In the genomic region with DNA sequence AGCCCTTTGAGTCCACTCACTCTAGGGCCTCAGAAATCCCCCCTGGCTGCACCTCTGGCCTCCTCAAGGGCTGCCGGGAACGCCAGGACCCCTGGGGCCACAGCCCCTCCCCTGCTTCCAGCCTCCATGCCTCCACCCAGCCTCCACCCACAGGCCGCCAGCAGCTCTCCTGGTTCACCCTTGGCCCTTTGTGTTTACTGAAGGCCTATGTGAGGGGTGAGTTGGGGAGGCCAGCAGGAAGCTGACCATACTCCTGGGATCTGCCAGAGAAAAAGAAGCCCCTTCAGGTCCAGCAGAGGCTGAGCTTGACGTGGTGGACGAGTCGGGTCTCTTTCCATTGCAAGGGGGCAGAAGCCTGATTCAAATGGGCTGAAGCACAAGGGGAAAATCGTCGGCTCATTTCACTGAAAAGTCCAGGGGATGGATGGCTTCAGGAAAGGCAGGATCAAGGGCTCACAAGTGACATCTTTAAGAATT, we compare ENCODE assay signal across 1 cellular context.
TF ChIP-seq lines count a peak whose summit lies in the region.

No MANE protein-coding gene starts in this region.

TF ChIP-seq in HepG2, 621 proteins besides CTCF, POLR2A, EP300 and RAD21 (continues in another document):
- TF ChIP-seq RBFOX2 (IDR thresholded peaks at IDR 0.05; ENCODE audit: low read depth, low read length) (no peak), ZNF644 (CRISPR knock-in tag; IDR thresholded peaks at IDR 0.05; ENCODE audit: low read depth) (no peak), CENPX (CRISPR knock-in tag; IDR thresholded peaks at IDR 0.05) (no peak), ZFAT (CRISPR knock-in tag; conservative IDR thresholded peaks at IDR 0.05) (no peak), GABPA (IDR thresholded peaks at IDR 0.05; ENCODE audit: low read depth, low read length) (no peak), GABPA (CRISPR knock-in tag; IDR thresholded peaks at IDR 0.05; ENCODE audit: low read depth) (no peak), ZBTB7B (CRISPR knock-in tag; IDR thresholded peaks at IDR 0.05) (peak; percentile 48; the same call in 1 of the 2 replicates), ZNF746 (CRISPR knock-in tag; IDR thresholded peaks at IDR 0.05) (no peak), NKX3-1 (CRISPR knock-in tag; IDR thresholded peaks at IDR 0.05) (no peak), NR2F2 (IDR thresholded peaks at IDR 0.05; ENCODE audit: borderline replicate concordance, low read depth) (no peak), SETDB1 (CRISPR knock-in tag; IDR thresholded peaks at IDR 0.05; ENCODE audit: borderline replicate concordance) (no peak), ZFX (CRISPR knock-in tag; IDR thresholded peaks at IDR 0.05; ENCODE audit: low read depth) (peak; percentile 59; the same call in 1 of the 2 replicates), FOXM1 (CRISPR knock-in tag; IDR thresholded peaks at IDR 0.05) (no peak), RFX5 (IDR thresholded peaks at IDR 0.05; ENCODE audit: low read depth, low read length) (no peak), PHF20 (CRISPR knock-in tag; IDR thresholded peaks at IDR 0.05) (no peak), FOXA1 (IDR thresholded peaks at IDR 0.05) (no peak), FOXA1 (CRISPR knock-in tag; IDR thresholded peaks at IDR 0.05) (0 out of 2 replicates have a peak, but pooled peaks have one; percentile 28), CCAR2 (optimal IDR thresholded peaks at IDR 0.05; ENCODE audit: low read depth, low read length) (no peak), SNAPC2 (CRISPR knock-in tag; IDR thresholded peaks at IDR 0.05) (no peak), DNMT3B (CRISPR knock-in tag; conservative IDR thresholded peaks at IDR 0.05) (no peak), THAP11 (CRISPR knock-in tag; IDR thresholded peaks at IDR 0.05) (no peak)
- TF ChIP-seq, protein P1, sequence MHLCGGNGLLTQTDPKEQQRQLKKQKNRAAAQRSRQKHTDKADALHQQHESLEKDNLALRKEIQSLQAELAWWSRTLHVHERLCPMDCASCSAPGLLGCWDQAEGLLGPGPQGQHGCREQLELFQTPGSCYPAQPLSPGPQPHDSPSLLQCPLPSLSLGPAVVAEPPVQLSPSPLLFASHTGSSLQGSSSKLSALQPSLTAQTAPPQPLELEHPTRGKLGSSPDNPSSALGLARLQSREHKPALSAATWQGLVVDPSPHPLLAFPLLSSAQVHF (CRISPR knock-in tag; IDR thresholded peaks at IDR 0.05), result no peak
- TF ChIP-seq, protein P2, sequence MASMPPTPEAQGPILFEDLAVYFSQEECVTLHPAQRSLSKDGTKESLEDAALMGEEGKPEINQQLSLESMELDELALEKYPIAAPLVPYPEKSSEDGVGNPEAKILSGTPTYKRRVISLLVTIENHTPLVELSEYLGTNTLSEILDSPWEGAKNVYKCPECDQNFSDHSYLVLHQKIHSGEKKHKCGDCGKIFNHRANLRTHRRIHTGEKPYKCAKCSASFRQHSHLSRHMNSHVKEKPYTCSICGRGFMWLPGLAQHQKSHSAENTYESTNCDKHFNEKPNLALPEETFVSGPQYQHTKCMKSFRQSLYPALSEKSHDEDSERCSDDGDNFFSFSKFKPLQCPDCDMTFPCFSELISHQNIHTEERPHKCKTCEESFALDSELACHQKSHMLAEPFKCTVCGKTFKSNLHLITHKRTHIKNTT (CRISPR knock-in tag; IDR thresholded peaks at IDR 0.05), result no peak
- TF ChIP-seq, protein P3, sequence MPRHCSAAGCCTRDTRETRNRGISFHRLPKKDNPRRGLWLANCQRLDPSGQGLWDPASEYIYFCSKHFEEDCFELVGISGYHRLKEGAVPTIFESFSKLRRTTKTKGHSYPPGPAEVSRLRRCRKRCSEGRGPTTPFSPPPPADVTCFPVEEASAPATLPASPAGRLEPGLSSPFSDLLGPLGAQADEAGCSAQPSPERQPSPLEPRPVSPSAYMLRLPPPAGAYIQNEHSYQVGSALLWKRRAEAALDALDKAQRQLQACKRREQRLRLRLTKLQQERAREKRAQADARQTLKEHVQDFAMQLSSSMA (CRISPR knock-in tag; IDR thresholded peaks at IDR 0.05), result no peak
- TF ChIP-seq, protein P4, sequence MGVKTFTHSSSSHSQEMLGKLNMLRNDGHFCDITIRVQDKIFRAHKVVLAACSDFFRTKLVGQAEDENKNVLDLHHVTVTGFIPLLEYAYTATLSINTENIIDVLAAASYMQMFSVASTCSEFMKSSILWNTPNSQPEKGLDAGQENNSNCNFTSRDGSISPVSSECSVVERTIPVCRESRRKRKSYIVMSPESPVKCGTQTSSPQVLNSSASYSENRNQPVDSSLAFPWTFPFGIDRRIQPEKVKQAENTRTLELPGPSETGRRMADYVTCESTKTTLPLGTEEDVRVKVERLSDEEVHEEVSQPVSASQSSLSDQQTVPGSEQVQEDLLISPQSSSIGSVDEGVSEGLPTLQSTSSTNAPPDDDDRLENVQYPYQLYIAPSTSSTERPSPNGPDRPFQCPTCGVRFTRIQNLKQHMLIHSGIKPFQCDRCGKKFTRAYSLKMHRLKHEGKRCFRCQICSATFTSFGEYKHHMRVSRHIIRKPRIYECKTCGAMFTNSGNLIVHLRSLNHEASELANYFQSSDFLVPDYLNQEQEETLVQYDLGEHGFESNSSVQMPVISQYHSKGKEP (CRISPR knock-in tag; IDR thresholded peaks at IDR 0.05), result no peak
- TF ChIP-seq, protein P5, sequence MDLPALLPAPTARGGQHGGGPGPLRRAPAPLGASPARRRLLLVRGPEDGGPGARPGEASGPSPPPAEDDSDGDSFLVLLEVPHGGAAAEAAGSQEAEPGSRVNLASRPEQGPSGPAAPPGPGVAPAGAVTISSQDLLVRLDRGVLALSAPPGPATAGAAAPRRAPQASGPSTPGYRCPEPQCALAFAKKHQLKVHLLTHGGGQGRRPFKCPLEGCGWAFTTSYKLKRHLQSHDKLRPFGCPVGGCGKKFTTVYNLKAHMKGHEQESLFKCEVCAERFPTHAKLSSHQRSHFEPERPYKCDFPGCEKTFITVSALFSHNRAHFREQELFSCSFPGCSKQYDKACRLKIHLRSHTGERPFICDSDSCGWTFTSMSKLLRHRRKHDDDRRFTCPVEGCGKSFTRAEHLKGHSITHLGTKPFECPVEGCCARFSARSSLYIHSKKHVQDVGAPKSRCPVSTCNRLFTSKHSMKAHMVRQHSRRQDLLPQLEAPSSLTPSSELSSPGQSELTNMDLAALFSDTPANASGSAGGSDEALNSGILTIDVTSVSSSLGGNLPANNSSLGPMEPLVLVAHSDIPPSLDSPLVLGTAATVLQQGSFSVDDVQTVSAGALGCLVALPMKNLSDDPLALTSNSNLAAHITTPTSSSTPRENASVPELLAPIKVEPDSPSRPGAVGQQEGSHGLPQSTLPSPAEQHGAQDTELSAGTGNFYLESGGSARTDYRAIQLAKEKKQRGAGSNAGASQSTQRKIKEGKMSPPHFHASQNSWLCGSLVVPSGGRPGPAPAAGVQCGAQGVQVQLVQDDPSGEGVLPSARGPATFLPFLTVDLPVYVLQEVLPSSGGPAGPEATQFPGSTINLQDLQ (CRISPR knock-in tag; IDR thresholded peaks at IDR 0.05), result no peak
- TF ChIP-seq, protein P6, sequence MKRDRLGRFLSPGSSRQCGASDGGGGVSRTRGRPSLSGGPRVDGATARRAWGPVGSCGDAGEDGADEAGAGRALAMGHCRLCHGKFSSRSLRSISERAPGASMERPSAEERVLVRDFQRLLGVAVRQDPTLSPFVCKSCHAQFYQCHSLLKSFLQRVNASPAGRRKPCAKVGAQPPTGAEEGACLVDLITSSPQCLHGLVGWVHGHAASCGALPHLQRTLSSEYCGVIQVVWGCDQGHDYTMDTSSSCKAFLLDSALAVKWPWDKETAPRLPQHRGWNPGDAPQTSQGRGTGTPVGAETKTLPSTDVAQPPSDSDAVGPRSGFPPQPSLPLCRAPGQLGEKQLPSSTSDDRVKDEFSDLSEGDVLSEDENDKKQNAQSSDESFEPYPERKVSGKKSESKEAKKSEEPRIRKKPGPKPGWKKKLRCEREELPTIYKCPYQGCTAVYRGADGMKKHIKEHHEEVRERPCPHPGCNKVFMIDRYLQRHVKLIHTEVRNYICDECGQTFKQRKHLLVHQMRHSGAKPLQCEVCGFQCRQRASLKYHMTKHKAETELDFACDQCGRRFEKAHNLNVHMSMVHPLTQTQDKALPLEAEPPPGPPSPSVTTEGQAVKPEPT (CRISPR knock-in tag; IDR thresholded peaks at IDR 0.05; ENCODE audit: low read depth), result no peak
- TF ChIP-seq, protein P7, sequence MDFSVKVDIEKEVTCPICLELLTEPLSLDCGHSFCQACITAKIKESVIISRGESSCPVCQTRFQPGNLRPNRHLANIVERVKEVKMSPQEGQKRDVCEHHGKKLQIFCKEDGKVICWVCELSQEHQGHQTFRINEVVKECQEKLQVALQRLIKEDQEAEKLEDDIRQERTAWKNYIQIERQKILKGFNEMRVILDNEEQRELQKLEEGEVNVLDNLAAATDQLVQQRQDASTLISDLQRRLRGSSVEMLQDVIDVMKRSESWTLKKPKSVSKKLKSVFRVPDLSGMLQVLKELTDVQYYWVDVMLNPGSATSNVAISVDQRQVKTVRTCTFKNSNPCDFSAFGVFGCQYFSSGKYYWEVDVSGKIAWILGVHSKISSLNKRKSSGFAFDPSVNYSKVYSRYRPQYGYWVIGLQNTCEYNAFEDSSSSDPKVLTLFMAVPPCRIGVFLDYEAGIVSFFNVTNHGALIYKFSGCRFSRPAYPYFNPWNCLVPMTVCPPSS (IDR thresholded peaks at IDR 0.05), result no peak
- TF ChIP-seq, protein P8, sequence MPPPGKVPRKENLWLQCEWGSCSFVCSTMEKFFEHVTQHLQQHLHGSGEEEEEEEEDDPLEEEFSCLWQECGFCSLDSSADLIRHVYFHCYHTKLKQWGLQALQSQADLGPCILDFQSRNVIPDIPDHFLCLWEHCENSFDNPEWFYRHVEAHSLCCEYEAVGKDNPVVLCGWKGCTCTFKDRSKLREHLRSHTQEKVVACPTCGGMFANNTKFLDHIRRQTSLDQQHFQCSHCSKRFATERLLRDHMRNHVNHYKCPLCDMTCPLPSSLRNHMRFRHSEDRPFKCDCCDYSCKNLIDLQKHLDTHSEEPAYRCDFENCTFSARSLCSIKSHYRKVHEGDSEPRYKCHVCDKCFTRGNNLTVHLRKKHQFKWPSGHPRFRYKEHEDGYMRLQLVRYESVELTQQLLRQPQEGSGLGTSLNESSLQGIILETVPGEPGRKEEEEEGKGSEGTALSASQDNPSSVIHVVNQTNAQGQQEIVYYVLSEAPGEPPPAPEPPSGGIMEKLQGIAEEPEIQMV (CRISPR knock-in tag; IDR thresholded peaks at IDR 0.05; ENCODE audit: low read depth), result no peak
- TF ChIP-seq, protein P9, sequence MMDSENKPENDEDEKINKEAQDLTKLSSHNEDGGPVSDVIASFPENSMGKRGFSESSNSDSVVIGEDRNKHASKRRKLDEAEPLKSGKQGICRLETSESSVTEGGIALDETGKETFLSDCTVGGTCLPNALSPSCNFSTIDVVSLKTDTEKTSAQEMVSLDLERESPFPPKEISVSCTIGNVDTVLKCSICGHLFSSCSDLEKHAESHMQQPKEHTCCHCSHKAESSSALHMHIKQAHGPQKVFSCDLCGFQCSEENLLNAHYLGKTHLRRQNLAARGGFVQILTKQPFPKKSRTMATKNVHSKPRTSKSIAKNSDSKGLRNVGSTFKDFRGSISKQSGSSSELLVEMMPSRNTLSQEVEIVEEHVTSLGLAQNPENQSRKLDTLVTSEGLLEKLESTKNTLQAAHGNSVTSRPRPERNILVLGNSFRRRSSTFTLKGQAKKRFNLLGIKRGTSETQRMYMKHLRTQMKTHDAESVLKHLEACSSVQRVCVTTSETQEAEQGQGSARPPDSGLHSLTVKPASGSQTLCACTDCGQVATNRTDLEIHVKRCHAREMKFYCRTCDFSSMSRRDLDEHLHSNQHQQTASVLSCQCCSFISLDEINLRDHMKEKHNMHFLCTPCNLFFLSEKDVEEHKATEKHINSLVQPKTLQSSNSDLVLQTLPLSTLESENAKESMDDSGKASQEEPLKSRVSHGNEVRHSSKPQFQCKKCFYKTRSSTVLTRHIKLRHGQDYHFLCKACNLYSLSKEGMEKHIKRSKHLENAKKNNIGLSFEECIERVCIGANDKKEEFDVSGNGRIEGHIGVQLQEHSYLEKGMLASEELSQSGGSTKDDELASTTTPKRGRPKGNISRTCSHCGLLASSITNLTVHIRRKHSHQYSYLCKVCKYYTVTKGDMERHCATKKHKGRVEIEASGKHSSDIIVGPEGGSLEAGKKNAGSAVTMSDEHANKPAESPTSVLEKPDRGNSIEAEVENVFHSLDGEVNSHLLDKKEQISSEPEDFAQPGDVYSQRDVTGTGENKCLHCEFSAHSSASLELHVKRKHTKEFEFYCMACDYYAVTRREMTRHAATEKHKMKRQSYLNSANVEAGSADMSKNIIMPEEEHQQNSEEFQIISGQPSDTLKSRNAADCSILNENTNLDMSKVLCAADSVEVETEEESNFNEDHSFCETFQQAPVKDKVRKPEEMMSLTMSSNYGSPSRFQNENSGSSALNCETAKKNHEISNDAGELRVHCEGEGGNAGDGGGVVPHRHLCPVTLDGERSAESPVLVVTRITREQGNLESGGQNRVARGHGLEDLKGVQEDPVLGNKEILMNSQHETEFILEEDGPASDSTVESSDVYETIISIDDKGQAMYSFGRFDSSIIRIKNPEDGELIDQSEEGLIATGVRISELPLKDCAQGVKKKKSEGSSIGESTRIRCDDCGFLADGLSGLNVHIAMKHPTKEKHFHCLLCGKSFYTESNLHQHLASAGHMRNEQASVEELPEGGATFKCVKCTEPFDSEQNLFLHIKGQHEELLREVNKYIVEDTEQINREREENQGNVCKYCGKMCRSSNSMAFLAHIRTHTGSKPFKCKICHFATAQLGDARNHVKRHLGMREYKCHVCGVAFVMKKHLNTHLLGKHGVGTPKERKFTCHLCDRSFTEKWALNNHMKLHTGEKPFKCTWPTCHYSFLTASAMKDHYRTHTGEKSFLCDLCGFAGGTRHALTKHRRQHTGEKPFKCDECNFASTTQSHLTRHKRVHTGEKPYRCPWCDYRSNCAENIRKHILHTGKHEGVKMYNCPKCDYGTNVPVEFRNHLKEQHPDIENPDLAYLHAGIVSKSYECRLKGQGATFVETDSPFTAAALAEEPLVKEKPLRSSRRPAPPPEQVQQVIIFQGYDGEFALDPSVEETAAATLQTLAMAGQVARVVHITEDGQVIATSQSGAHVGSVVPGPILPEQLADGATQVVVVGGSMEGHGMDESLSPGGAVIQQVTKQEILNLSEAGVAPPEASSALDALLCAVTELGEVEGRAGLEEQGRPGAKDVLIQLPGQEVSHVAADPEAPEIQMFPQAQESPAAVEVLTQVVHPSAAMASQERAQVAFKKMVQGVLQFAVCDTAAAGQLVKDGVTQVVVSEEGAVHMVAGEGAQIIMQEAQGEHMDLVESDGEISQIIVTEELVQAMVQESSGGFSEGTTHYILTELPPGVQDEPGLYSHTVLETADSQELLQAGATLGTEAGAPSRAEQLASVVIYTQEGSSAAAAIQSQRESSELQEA (CRISPR knock-in tag; IDR thresholded peaks at IDR 0.05; ENCODE audit: not compliant biosample characterization), result no peak
- TF ChIP-seq, protein P10, sequence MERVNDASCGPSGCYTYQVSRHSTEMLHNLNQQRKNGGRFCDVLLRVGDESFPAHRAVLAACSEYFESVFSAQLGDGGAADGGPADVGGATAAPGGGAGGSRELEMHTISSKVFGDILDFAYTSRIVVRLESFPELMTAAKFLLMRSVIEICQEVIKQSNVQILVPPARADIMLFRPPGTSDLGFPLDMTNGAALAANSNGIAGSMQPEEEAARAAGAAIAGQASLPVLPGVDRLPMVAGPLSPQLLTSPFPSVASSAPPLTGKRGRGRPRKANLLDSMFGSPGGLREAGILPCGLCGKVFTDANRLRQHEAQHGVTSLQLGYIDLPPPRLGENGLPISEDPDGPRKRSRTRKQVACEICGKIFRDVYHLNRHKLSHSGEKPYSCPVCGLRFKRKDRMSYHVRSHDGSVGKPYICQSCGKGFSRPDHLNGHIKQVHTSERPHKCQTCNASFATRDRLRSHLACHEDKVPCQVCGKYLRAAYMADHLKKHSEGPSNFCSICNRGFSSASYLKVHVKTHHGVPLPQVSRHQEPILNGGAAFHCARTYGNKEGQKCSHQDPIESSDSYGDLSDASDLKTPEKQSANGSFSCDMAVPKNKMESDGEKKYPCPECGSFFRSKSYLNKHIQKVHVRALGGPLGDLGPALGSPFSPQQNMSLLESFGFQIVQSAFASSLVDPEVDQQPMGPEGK (CRISPR knock-in tag; IDR thresholded peaks at IDR 0.05), result 0 out of 2 replicates have a peak, but pooled peaks have one; percentile 19
